12 cellular contexts compared by ENCODE assay signal in the genomic region with DNA sequence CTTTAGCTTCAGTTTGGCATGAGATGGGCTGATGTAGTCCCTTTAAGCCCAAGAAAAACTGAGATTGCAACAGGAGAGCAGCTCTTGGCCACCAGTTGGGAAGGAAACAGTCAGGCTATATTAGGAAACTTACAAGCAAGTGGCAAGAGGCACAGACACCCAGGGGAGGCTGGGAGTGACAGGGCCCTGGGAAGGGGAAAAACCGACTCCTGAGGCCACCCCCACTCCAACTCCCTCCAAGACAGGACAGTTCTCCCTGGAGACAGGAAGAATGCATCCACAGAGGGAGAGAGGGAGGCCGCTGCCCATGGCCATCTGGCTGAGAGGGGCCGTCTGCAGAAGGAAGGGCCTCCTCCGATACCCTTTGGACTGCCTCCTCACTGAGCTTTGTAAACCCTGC. TPM values are rescaled to one million over a fixed set of nuclear protein-coding genes. Genes with fewer than 3 reads are reported as not detected.
DNase-seq lines count a peak whose midpoint lies in the region; ATAC-seq and TF ChIP-seq lines count a peak whose summit lies in the region.
"Had no signal": no experiment of that assay in that cellular context is flagged by ENCODE, and none has a peak within 500 bp of the region (broad histone marks: within the 10 kb centered on the region; RNA-seq: fewer than 3 reads in every experiment).

No MANE protein-coding gene starts in this region.

- H3F3A ChIP-seq in smooth muscle cell (ENCODE audit: low read depth): peaks cover 5% of the 10 kb centered on the region

- WGBS in smooth muscle cell (ENCODE audit: low lambda C conversion rate): 19% methylated on average over 4 of the region's 4 CpGs

- H3K4me1 ChIP-seq in adipocyte (ENCODE audit: control insufficient read depth, insufficient read depth, low read length): peaks cover 29% of the 10 kb centered on the region
- peaks cover 0 to 54% of the 10 kb centered on the region in 2 donors for H3K4me1 ChIP-seq in right atrium auricular region
- H3K4me1 ChIP-seq in smooth muscle cell (ENCODE audit: low read depth): no peaks in the 10 kb centered on the region
- H3K4me1 ChIP-seq: right lobe of liver had no signal

- H3K27me3 ChIP-seq in adipocyte (replicated peaks; ENCODE audit: control insufficient read depth, insufficient read depth, low read length) (peaks cover 26% of the 10 kb centered on the region), right atrium auricular region (no peaks in the 10 kb centered on the region), smooth muscle cell (ENCODE audit: low read depth) (no peaks in the 10 kb centered on the region)
- H3K27me3 ChIP-seq: right lobe of liver had no signal

- TF ChIP-seq CTCF in right atrium auricular region (IDR thresholded peaks at IDR 0.05): no peak
- TF ChIP-seq CTCF in smooth muscle cell (IDR thresholded peaks at IDR 0.05; ENCODE audit: borderline replicate concordance, insufficient read depth, poor library complexity, severe bottlenecking): no peak

- H2AFZ ChIP-seq in smooth muscle cell (ENCODE audit: low read depth): peak overlapping the region; percentile 75

- H4K20me1 ChIP-seq in smooth muscle cell (ENCODE audit: low read depth): no peaks in the 10 kb centered on the region

- H3K4me3 ChIP-seq in adipocyte (ENCODE audit: low read length): peak overlapping the region; percentile 56
- H3K4me3 ChIP-seq in right atrium auricular region: no peak overlapping the region
- no peak overlapping the region for H3K4me3 ChIP-seq in smooth muscle cell
- H3K4me3 ChIP-seq: right lobe of liver had no signal

- no peaks in the 10 kb centered on the region for H3K36me3 ChIP-seq in adipocyte (ENCODE audit: control insufficient read depth, insufficient read depth, low read length, severe bottlenecking)
- H3K36me3 ChIP-seq in right atrium auricular region: peaks cover 5% of the 10 kb centered on the region
- no peaks in the 10 kb centered on the region for H3K36me3 ChIP-seq in smooth muscle cell (ENCODE audit: low read depth)
- H3K36me3 ChIP-seq: right lobe of liver had no signal

- DNase-seq in HCEC 1CT (peak; percentile 39), adipocyte (ENCODE audit: low read depth) (peak; percentile 67), right atrium auricular region (ENCODE audit: low spot score) (no peak), smooth muscle cell (lab: John Stamatoyannopoulos, UW; ENCODE audit: unreplicated experiment) (peak; percentile 22), NCI-H748 treated with DMSO at 0.1 percent for 48 hours (lab: John Stamatoyannopoulos, UW) (no peak), anterior cingulate cortex (lab: John Stamatoyannopoulos, UW) (no peak), HuH-7 (ENCODE audit: low spot score) (no peak)
- DNase-seq: activated T-cell treated with anti-CD3 and anti-CD28 coated beads, Interleukin-2, amount 50 U/mL, for 4 hours; DMS79; right lobe of liver had no signal

- peak overlapping the region; percentile 35 for H3K9ac ChIP-seq in adipocyte (ENCODE audit: low read length)
- H3K9ac ChIP-seq in smooth muscle cell (ENCODE audit: low read depth): peak overlapping the region; percentile 61

- H3K4me2 ChIP-seq in smooth muscle cell: peak overlapping the region; percentile 77

- no peak for ATAC-seq in HG02938 (IDR thresholded peaks at IDR 0.05; ENCODE audit: unreplicated experiment)
- ATAC-seq: activated T-cell treated with anti-CD3 and anti-CD28 coated beads, Interleukin-2, amount 50 U/mL, for 4 hours had no signal

- H3K9me3 ChIP-seq in adipocyte (ENCODE audit: control insufficient read depth, low read length) (no peaks in the 10 kb centered on the region), right atrium auricular region (no peaks in the 10 kb centered on the region), smooth muscle cell (replicated peaks; ENCODE audit: low read depth) (no peaks in the 10 kb centered on the region)
- H3K9me3 ChIP-seq: right lobe of liver had no signal

- no peaks in the 10 kb centered on the region for H3K79me2 ChIP-seq in smooth muscle cell (ENCODE audit: low read depth)

- H3K27ac ChIP-seq in right atrium auricular region (peak overlapping the region; percentile 76 to 88), smooth muscle cell (ENCODE audit: low read depth) (peak overlapping the region; percentile 92)
- H3K27ac ChIP-seq: right lobe of liver had no signal

RNA-seq across cellular contexts. Expression of a gene that starts 20.5 kb away (rescaled TPM):
- total RNA-seq in right atrium auricular region: 100 to 1,000 TPM; 131 to 168 TPM
- total RNA-seq in smooth muscle cell: 3.9 and 4.4 TPM in 2 replicates
- 6.0 and 7.4 TPM in 2 replicates for polyA plus RNA-seq in smooth muscle cell
- total RNA-seq: activated T-cell treated with anti-CD3 and anti-CD28 coated beads, Interleukin-2, amount 50 U/mL, for 4 hours; T-helper 1 cell treated with Interleukin-12 subunit alpha and Interleukin-12 subunit beta and Interleukin-4 antibody, amounts not matched to agents 30 ng/mL and 1 ng/mL, for 36 hours had no signal

RNA-seq across cellular contexts. Expression of a gene that starts 44.1 kb away (rescaled TPM):
- 10 to 100 TPM; 30.8 to 31.1 TPM for total RNA-seq in right atrium auricular region
- total RNA-seq in smooth muscle cell: 32.8 and 42.3 TPM in 2 replicates
- polyA plus RNA-seq in smooth muscle cell: 33.1 and 37.6 TPM in 2 replicates

Comparison
In these comparisons a context has a peak if more than half of its experiments do, and no peak if none do; other contexts are left out.
1. DNase-seq: peak in HCEC 1CT (single experiment), adipocyte (single experiment) and smooth muscle cell (single experiment); none in right atrium auricular region (single experiment), NCI-H748 treated with DMSO at 0.1 percent for 48 hours (single experiment), anterior cingulate cortex (0 of 58) and HuH-7 (single experiment).
2. RNA of a gene that starts 20.5 kb away (total RNA-seq): 131 to 168 TPM in right atrium auricular region; 3.9 to 4.4 TPM in smooth muscle cell; every median in the first group is over 10 times any median in the second.